22 cellular contexts compared by ENCODE assay signal in the genomic region with DNA sequence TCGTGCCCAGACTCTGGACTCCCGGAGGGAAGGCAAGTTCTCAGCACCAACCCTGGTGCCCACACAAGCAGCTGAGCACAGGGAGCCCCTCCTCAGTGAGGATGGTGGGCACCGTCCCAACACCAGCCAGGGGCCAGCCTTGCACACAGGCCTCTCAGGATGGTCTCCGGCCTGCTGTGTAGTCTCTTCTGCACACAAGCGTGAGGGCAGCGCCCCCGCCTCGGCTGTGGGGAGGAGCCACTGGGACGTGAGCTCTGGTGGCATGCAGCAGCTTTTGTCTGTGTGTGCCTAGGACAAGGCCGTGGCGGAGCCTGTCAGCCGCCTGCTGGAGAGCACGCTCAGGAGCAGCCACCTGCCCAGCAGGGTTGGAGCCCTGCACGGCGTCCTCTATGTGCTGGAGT. TPM values are rescaled to one million over a fixed set of nuclear protein-coding genes. Genes with fewer than 3 reads are reported as not detected.
DNase-seq lines count a peak whose midpoint lies in the region; ATAC-seq, FAIRE-seq and TF ChIP-seq lines count a peak whose summit lies in the region.
"Had no signal": no experiment of that assay in that cellular context is flagged by ENCODE, and none has a peak within 500 bp of the region (broad histone marks: within the 10 kb centered on the region; RNA-seq: fewer than 3 reads in every experiment).

No MANE protein-coding gene starts in this region.

- H3K9me3 ChIP-seq in BLaER1 (no peaks in the 10 kb centered on the region), lower lobe of right lung (no peaks in the 10 kb centered on the region), small intestine (ENCODE audit: control insufficient read depth, low read depth) (no peaks in the 10 kb centered on the region)
- H3K9me3 ChIP-seq: BLaER1 treated with 17β-estradiol and CSF1 and Interleukin-3, amounts not matched to agents 10 nM and 100 nM had no signal

- H4K20me1 ChIP-seq in BLaER1: no peaks in the 10 kb centered on the region

- ATAC-seq in GM18505 (IDR thresholded peaks at IDR 0.05; ENCODE audit: unreplicated experiment) (no peak), lower lobe of right lung (no peak)
- ATAC-seq: GM23338, HCT116 had no signal

- no peak overlapping the region for H3K4me3 Mint-ChIP-seq in chondrocyte (ENCODE audit: unreplicated experiment)
- H3K4me3 Mint-ChIP-seq: B cell; CD14-positive monocyte; CD4-positive, alpha-beta T cell; GM23338; H9 had no signal

- H3K4me1 ChIP-seq in BLaER1: peaks cover 19% of the 10 kb centered on the region
- no peaks in the 10 kb centered on the region for H3K4me1 ChIP-seq in lower lobe of right lung
- H3K4me1 ChIP-seq in small intestine (ENCODE audit: control insufficient read depth in 2 of 2, insufficient read depth in 1 of 2, low read depth in 1 of 2, low read length in 1 of 2): no peaks in the 10 kb centered on the region

- DNase-seq in chondrocyte (ENCODE audit: low spot score) (peak; percentile 84), lower lobe of right lung (peak; percentile 35), SHP77 treated with DMSO at 0.1 percent for 48 hours (lab: John Stamatoyannopoulos, UW) (no peak), small intestine (no peak), coronary artery (ENCODE audit: low spot score) (no peak), AML-193 (lab: John Stamatoyannopoulos, UW) (no peak)
- DNase-seq: 8988T; Calu3; CD4-positive, alpha-beta T cell; COR-L47; DMS53; DMS79 treated with DMSO at 0.1 percent for 48 hours; GF-D8; H9 had no signal

- WGBS in small intestine, 3 donors: 92 to 94% (median 93%) methylated on average over 14 to 15 of the region's 15 CpGs

- intact Hi-C loops in lower lobe of right lung (cut with DNase I): no loop called here

- H3K27me3 Mint-ChIP-seq in chondrocyte (ENCODE audit: low read depth): no peaks in the 10 kb centered on the region
- H3K27me3 Mint-ChIP-seq: B cell; CD4-positive, alpha-beta T cell had no signal

- H3K36me3 ChIP-seq in BLaER1: peaks cover 85% of the 10 kb centered on the region
- peaks cover 100% of the 10 kb centered on the region for H3K36me3 ChIP-seq in lower lobe of right lung
- H3K36me3 ChIP-seq in small intestine (ENCODE audit: control insufficient read depth in 2 of 2, insufficient read depth in 2 of 2, low read length in 2 of 2): peaks cover 15 to 42% of the 10 kb centered on the region in 2 donors

- peaks cover 5% of the 10 kb centered on the region for H3K4me1 Mint-ChIP-seq in chondrocyte (ENCODE audit: low read depth)
- H3K4me1 Mint-ChIP-seq: B cell had no signal

- no peak overlapping the region for H3K9ac ChIP-seq in BLaER1
- H3K9ac ChIP-seq: BLaER1 treated with 17β-estradiol and CSF1 and Interleukin-3, amounts not matched to agents 10 nM and 100 nM had no signal

- H3K4me2 ChIP-seq in BLaER1: no peak overlapping the region
- H3K4me2 ChIP-seq: BLaER1 treated with 17β-estradiol and CSF1 and Interleukin-3, amounts not matched to agents 10 nM and 100 nM; GM23338 had no signal

- no peak for FAIRE-seq in small intestine (lab: Jason Lieb, UNC)
- FAIRE-seq: GM18507 had no signal

- TF ChIP-seq CTCF in chondrocyte (IDR thresholded peaks at IDR 0.05) (no peak), lower lobe of right lung (IDR thresholded peaks at IDR 0.05) (no peak), coronary artery (IDR thresholded peaks at IDR 0.05) (no peak)

- no peaks in the 10 kb centered on the region for H3K9me3 Mint-ChIP-seq in chondrocyte (ENCODE audit: low read depth)
- H3K9me3 Mint-ChIP-seq: CD4-positive, alpha-beta T cell had no signal

- H3K27ac Mint-ChIP-seq in chondrocyte (ENCODE audit: unreplicated experiment): no peak overlapping the region
- H3K27ac Mint-ChIP-seq: B cell; CD4-positive, alpha-beta T cell had no signal

- H3K36me3 Mint-ChIP-seq in chondrocyte (ENCODE audit: low read depth): peaks cover 33% of the 10 kb centered on the region

- peak; percentile 12 for TF ChIP-seq POLR2A in GM18505 (IDR thresholded peaks at IDR 0.05; ENCODE audit: borderline replicate concordance, extremely low read depth, insufficient read depth, insufficient read length)

- H3K27me3 ChIP-seq in BLaER1 (no peaks in the 10 kb centered on the region), lower lobe of right lung (ENCODE audit: low read depth) (no peaks in the 10 kb centered on the region), small intestine (ENCODE audit: control insufficient read depth in 2 of 2, insufficient read depth in 2 of 2, low read length in 2 of 2) (no peaks in the 10 kb centered on the region)
- H3K27me3 ChIP-seq: BLaER1 treated with 17β-estradiol and CSF1 and Interleukin-3, amounts not matched to agents 10 nM and 100 nM had no signal

- H3K4me3 ChIP-seq in BLaER1 (no peak overlapping the region), lower lobe of right lung (no peak overlapping the region), small intestine (ENCODE audit: low read depth in 1 of 2, low read length in 2 of 2) (no peak overlapping the region), coronary artery (no peak overlapping the region)
- H3K4me3 ChIP-seq: BLaER1 treated with 17β-estradiol and CSF1 and Interleukin-3, amounts not matched to agents 10 nM and 100 nM; GM23338 had no signal

- H3K27ac ChIP-seq in BLaER1: 0 out of 2 replicates have a peak overlapping the region, but pooled peaks have one; percentile 4
- no peak overlapping the region for H3K27ac ChIP-seq in lower lobe of right lung
- no peak overlapping the region for H3K27ac ChIP-seq in small intestine (ENCODE audit: low read depth in 1 of 2, low read length in 1 of 2)
- no peak overlapping the region for H3K27ac ChIP-seq in coronary artery
- H3K27ac ChIP-seq: BLaER1 treated with 17β-estradiol and CSF1 and Interleukin-3, amounts not matched to agents 10 nM and 100 nM had no signal

RNA-seq across cellular contexts. Expression of gene MSANTD1, which starts 16.1 kb away (rescaled TPM):
- total RNA-seq in chondrocyte (0.55 to 1.7 TPM (median 0.64 TPM) in 3 replicates), lower lobe of right lung (1.9 TPM)
- under 1 TPM; 0.27 to 0.45 (median 0.28) TPM for polyA plus RNA-seq in small intestine
- polyA plus RNA-seq: CD14-positive monocyte had no signal

RNA-seq across cellular contexts. Expression of gene RGS12, which starts 60.0 kb away (rescaled TPM):
- total RNA-seq in chondrocyte (19.0 to 24.2 TPM (median 19.3 TPM) in 3 replicates), lower lobe of right lung (59.5 TPM)
- polyA plus RNA-seq in small intestine: 10 to 100 TPM in 2 of 3 donors, 1 to 10 TPM in 1; 6.5 to 14.1 (median 11.1) TPM

Comparison
In these comparisons a context has a peak if more than half of its experiments do, and no peak if none do; other contexts are left out.
1. DNase-seq: peak in chondrocyte (single experiment) and lower lobe of right lung (single experiment); none in SHP77 treated with DMSO at 0.1 percent for 48 hours (single experiment), small intestine (single experiment), coronary artery (single experiment) and AML-193 (0 of 2).